In the genomic region with DNA sequence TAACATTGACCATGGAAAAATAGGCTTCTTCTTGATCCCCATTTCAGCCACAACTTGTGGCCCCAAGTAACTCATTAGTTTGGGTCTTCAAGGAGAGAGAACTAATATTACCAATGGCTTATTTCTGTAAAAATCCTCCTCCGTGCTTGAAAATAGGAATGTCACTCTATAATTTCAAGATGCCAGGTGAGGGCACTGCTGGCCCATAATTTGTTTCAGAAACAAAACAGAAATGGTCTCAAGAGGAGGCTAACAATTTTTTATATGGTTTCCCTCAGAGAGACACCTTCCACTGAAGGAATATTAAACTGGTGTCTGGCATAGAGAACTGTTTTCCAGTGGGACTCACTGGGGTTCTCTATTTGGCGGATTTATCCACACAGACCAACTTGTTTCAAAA, we compare ENCODE assay signal across 8 cellular contexts.
A peak's percentile ranks its signal among the peaks of the same experiment; 100 is the strongest.
DNase-seq lines count a peak whose midpoint lies in the region; ATAC-seq and TF ChIP-seq lines count a peak whose summit lies in the region.

No MANE protein-coding gene starts in this region.

- intact Hi-C loops in dorsolateral prefrontal cortex (cut with DNase I): loop anchor here (5.0 to 10.0 kb wide), 3 partner anchors 695 to 802 kb away; a partner anchor contains a TSS
- intact Hi-C loops in activated CD8-positive, alpha-beta T cell treated with anti-CD3 and anti-CD28 coated beads for 36 hours (cut with micrococcal nuclease): no loop called here
- intact Hi-C loops in activated naive CD4-positive, alpha-beta T cell treated with anti-CD3 and anti-CD28 coated beads for 36 hours (cut with micrococcal nuclease): loop anchor here (10.0 kb wide), 1 partner anchor 692 kb away; a partner anchor contains a TSS

- POLR2A ChIA-PET in activated CD8-positive, alpha-beta T cell treated with anti-CD3 and anti-CD28 coated beads for 36 hours (lab: Charles Lee): no interaction called here

- peaks cover 7% of the 10 kb centered on the region for H3K27me3 Mint-ChIP-seq in progenitor cell of endocrine pancreas
- H3K27me3 Mint-ChIP-seq in activated CD8-positive, alpha-beta T cell treated with anti-CD3 and anti-CD28 coated beads for 36 hours: no peaks in the 10 kb centered on the region
- H3K27me3 Mint-ChIP-seq in activated naive CD4-positive, alpha-beta T cell treated with anti-CD3 and anti-CD28 coated beads for 36 hours (ENCODE audit: low read depth): no peaks in the 10 kb centered on the region

- DNase-seq in GM06990 (ENCODE audit: extremely low read depth, insufficient read length): no peak
- peak; percentile 38 for DNase-seq in NCI-H2196 (lab: John Stamatoyannopoulos, UW; ENCODE audit: unreplicated experiment)
- peak in 4 of 10 donors; percentile 17 to 49 (median 42) for DNase-seq in dorsolateral prefrontal cortex
- DNase-seq in progenitor cell of endocrine pancreas (ENCODE audit: low spot score, unreplicated experiment): no peak
- DNase-seq in activated CD8-positive, alpha-beta T cell treated with anti-CD3 and anti-CD28 coated beads for 36 hours: no peak
- no peak for DNase-seq in MG63
- DNase-seq in activated naive CD4-positive, alpha-beta T cell treated with anti-CD3 and anti-CD28 coated beads for 36 hours: no peak

- no peak overlapping the region for H3K4me3 ChIP-seq in GM06990 (replicated peaks; ENCODE audit: low read depth, low read length)
- H3K4me3 ChIP-seq in dorsolateral prefrontal cortex: no peak overlapping the region
- no peak overlapping the region for H3K4me3 ChIP-seq in MG63

- no peak for ATAC-seq in GM21515 (IDR thresholded peaks at IDR 0.05; ENCODE audit: unreplicated experiment)
- ATAC-seq in activated CD8-positive, alpha-beta T cell treated with anti-CD3 and anti-CD28 coated beads for 36 hours: no peak

- CTCF ChIA-PET in activated CD8-positive, alpha-beta T cell treated with anti-CD3 and anti-CD28 coated beads for 36 hours (lab: Charles Lee): no interaction called here
- CTCF ChIA-PET in activated naive CD4-positive, alpha-beta T cell treated with anti-CD3 and anti-CD28 coated beads for 36 hours (lab: Charles Lee): no interaction called here

- H3K36me3 ChIP-seq in GM06990 (ENCODE audit: control insufficient read depth, insufficient read depth, low read length) (no peaks in the 10 kb centered on the region), MG63 (no peaks in the 10 kb centered on the region)

- H3K27me3 ChIP-seq in GM06990 (replicated peaks; ENCODE audit: control insufficient read depth, insufficient read depth, low read length) (peaks cover 2% of the 10 kb centered on the region; the same call in 1 of the 2 replicates), dorsolateral prefrontal cortex (no peaks in the 10 kb centered on the region), MG63 (peaks cover 13% of the 10 kb centered on the region)

- H3K27ac Mint-ChIP-seq in progenitor cell of endocrine pancreas: no peak overlapping the region
- no peak overlapping the region for H3K27ac Mint-ChIP-seq in activated CD8-positive, alpha-beta T cell treated with anti-CD3 and anti-CD28 coated beads for 36 hours
- no peak overlapping the region for H3K27ac Mint-ChIP-seq in activated naive CD4-positive, alpha-beta T cell treated with anti-CD3 and anti-CD28 coated beads for 36 hours

- no peaks in the 10 kb centered on the region for H3K9me3 ChIP-seq in MG63

- H3K4me1 Mint-ChIP-seq in progenitor cell of endocrine pancreas (ENCODE audit: low read depth): no peaks in the 10 kb centered on the region
- H3K4me1 Mint-ChIP-seq in activated CD8-positive, alpha-beta T cell treated with anti-CD3 and anti-CD28 coated beads for 36 hours (ENCODE audit: low read depth): no peaks in the 10 kb centered on the region
- H3K4me1 Mint-ChIP-seq in activated naive CD4-positive, alpha-beta T cell treated with anti-CD3 and anti-CD28 coated beads for 36 hours (ENCODE audit: low read depth): no peaks in the 10 kb centered on the region

- no peak overlapping the region for H3K27ac ChIP-seq in dorsolateral prefrontal cortex

- no peak overlapping the region for H3K4me3 Mint-ChIP-seq in progenitor cell of endocrine pancreas (ENCODE audit: low read depth)
- no peak overlapping the region for H3K4me3 Mint-ChIP-seq in activated CD8-positive, alpha-beta T cell treated with anti-CD3 and anti-CD28 coated beads for 36 hours
- no peak overlapping the region for H3K4me3 Mint-ChIP-seq in activated naive CD4-positive, alpha-beta T cell treated with anti-CD3 and anti-CD28 coated beads for 36 hours

- TF ChIP-seq CTCF in GM06990 (IDR thresholded peaks at IDR 0.05; ENCODE audit: insufficient read depth, low read length, poor library complexity, severe bottlenecking) (peak; percentile 11), dorsolateral prefrontal cortex (IDR thresholded peaks at IDR 0.05 in 54 of 56, conservative IDR thresholded peaks at IDR 0.05 in 2 of 56; ENCODE audit: low read depth in 1 of 56, partially characterized antibody in 56 of 56) (peak; percentile 15 to 73 (median 56)), progenitor cell of endocrine pancreas (IDR thresholded peaks at IDR 0.05; ENCODE audit: unreplicated experiment) (peak; percentile 56)
- no peak for TF ChIP-seq CTCF in activated CD8-positive, alpha-beta T cell treated with anti-CD3 and anti-CD28 coated beads for 36 hours (IDR thresholded peaks at IDR 0.05)

- H3K36me3 Mint-ChIP-seq in progenitor cell of endocrine pancreas (ENCODE audit: insufficient read depth): no peaks in the 10 kb centered on the region
- no peaks in the 10 kb centered on the region for H3K36me3 Mint-ChIP-seq in activated CD8-positive, alpha-beta T cell treated with anti-CD3 and anti-CD28 coated beads for 36 hours (ENCODE audit: low read depth)
- no peaks in the 10 kb centered on the region for H3K36me3 Mint-ChIP-seq in activated naive CD4-positive, alpha-beta T cell treated with anti-CD3 and anti-CD28 coated beads for 36 hours (ENCODE audit: low read depth)

- H3K9me3 Mint-ChIP-seq in progenitor cell of endocrine pancreas (ENCODE audit: low read depth): no peaks in the 10 kb centered on the region
- H3K9me3 Mint-ChIP-seq in activated CD8-positive, alpha-beta T cell treated with anti-CD3 and anti-CD28 coated beads for 36 hours: no peaks in the 10 kb centered on the region
- H3K9me3 Mint-ChIP-seq in activated naive CD4-positive, alpha-beta T cell treated with anti-CD3 and anti-CD28 coated beads for 36 hours: peaks cover 6% of the 10 kb centered on the region
